1 cellular context compared by ENCODE assay signal in the genomic region with DNA sequence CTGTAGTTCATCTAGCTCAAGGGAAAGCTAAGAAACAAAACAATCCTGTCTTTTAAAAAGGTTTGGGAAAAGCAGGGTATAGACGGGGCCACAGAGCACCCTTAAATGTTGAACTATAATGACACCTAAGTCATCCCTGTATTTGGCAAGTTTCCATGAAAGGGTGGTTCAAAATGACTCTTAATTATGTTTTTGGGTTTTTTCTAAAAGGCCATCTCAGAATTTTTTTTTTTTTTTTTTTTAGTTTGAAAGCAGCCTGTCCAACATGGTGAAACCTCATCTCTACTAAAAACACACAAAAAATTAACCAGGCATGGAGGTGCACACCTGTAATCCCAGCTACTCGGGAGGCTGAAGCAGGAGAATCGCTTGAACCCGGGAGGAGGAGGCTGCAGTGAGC.
TF ChIP-seq lines count a peak whose summit lies in the region.

No MANE protein-coding gene starts in this region.

TF ChIP-seq in K562, 482 proteins besides CTCF, POLR2A, EP300 and RAD21:
- TF ChIP-seq NFE2 (IDR thresholded peaks at IDR 0.05; ENCODE audit: low read depth) (no peak), NFIC (IDR thresholded peaks at IDR 0.05) (peak; percentile 60)
- TF ChIP-seq, protein P1, sequence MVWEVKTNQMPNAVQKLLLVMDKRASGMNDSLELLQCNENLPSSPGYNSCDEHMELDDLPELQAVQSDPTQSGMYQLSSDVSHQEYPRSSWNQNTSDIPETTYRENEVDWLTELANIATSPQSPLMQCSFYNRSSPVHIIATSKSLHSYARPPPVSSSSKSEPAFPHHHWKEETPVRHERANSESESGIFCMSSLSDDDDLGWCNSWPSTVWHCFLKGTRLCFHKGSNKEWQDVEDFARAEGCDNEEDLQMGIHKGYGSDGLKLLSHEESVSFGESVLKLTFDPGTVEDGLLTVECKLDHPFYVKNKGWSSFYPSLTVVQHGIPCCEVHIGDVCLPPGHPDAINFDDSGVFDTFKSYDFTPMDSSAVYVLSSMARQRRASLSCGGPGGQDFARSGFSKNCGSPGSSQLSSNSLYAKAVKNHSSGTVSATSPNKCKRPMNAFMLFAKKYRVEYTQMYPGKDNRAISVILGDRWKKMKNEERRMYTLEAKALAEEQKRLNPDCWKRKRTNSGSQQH (CRISPR knock-in tag; IDR thresholded peaks at IDR 0.05) = no peak
